In genomic region chr11:118380571-118380970, GRCh38 we compare ENCODE assay signal across 21 cellular contexts. TPM values are rescaled to one million over a fixed set of nuclear protein-coding genes. Genes with fewer than 3 reads are reported as not detected.
DNase-seq lines count a peak whose midpoint lies in the region; ATAC-seq and TF ChIP-seq lines count a peak whose summit lies in the region.
"Had no signal": no experiment of that assay in that cellular context is flagged by ENCODE, and none has a peak within 500 bp of the region (broad histone marks: within the 10 kb centered on the region; RNA-seq: fewer than 3 reads in every experiment).

No MANE protein-coding gene starts in this region.

- intact Hi-C loops in left ventricle myocardium superior (cut with micrococcal nuclease) (loop anchor here (5.0 kb wide), 1 partner anchor 112 kb away; no protein-coding TSS in a partner anchor), Right ventricle myocardium inferior (cut with DNase I) (no loop called here)

- H3K36me3 ChIP-seq in skeletal muscle tissue (ENCODE audit: control insufficient read depth in 3 of 3, insufficient read depth in 3 of 3, low read length in 3 of 3) (peaks cover 43 to 76% (median 75%) of the 10 kb centered on the region in 3 donors), tibial nerve (peaks cover 2 to 99% (median 22%) of the 10 kb centered on the region in 3 donors)

- TF ChIP-seq EP300 in tibial nerve (IDR thresholded peaks at IDR 0.05) = no peak

- peak; percentile 48 for ATAC-seq in left ventricle myocardium superior
- no peak for ATAC-seq in Right ventricle myocardium inferior
- ATAC-seq: GM12878 had no signal

- TF ChIP-seq CTCF in choroid plexus epithelial cell (conservative IDR thresholded peaks at IDR 0.05; ENCODE audit: low read depth, low read length) = no peak
- no peak for TF ChIP-seq CTCF in tibial nerve (IDR thresholded peaks at IDR 0.05)

- TF ChIP-seq POLR2A in tibial nerve (IDR thresholded peaks at IDR 0.05) = no peak

- H3K9me3 ChIP-seq in skeletal muscle tissue (ENCODE audit: control insufficient read depth in 3 of 3, low read length in 3 of 3) (no peaks in the 10 kb centered on the region), tibial nerve (no peaks in the 10 kb centered on the region)

- no peaks in the 10 kb centered on the region for H3K27me3 ChIP-seq in skeletal muscle tissue (ENCODE audit: control insufficient read depth in 3 of 3, insufficient read depth in 3 of 3, low read length in 3 of 3)
- H3K27me3 ChIP-seq in tibial nerve = no peaks in the 10 kb centered on the region

- H3K27ac ChIP-seq in skeletal muscle tissue (ENCODE audit: low read depth, low read length) (peak overlapping the region; percentile 76), tibial nerve (no peak overlapping the region)

- H3K4me1 ChIP-seq in skeletal muscle tissue (ENCODE audit: control insufficient read depth in 3 of 3, insufficient read depth in 3 of 3, low read length in 3 of 3) = peaks cover 10 to 15% (median 13%) of the 10 kb centered on the region in 3 donors
- H3K4me1 ChIP-seq in tibial nerve = no peaks in the 10 kb centered on the region

- no peak for DNase-seq in left ventricle myocardium superior
- DNase-seq in Right ventricle myocardium inferior (ENCODE audit: missing footprints) = no peak
- peak; percentile 51 for DNase-seq in choroid plexus epithelial cell (ENCODE audit: low read depth)
- DNase-seq in iris pigment epithelial cell (ENCODE audit: low read depth) = peak; percentile 81
- no peak for DNase-seq in HCEC 1CT
- DNase-seq in NCI-H1092 (lab: John Stamatoyannopoulos, UW) = no peak
- no peak for DNase-seq in tibial nerve (ENCODE audit: low spot score in 2 of 2)
- DNase-seq: C1 segment of cervical spinal cord, GDM1, Kasumi-1, NCI-H1105 treated with DMSO at 0.1 percent for 48 hours, NCI-H1694 treated with DMSO at 0.1 percent for 48 hours, NCI-H345, NCI-H526, RPMI8226 had no signal

- H3K4me3 ChIP-seq in choroid plexus epithelial cell (ENCODE audit: low read depth, low read length) (no peak overlapping the region), skeletal muscle tissue (ENCODE audit: low read length in 3 of 3) (no peak overlapping the region), tibial nerve (no peak overlapping the region)
- H3K4me3 ChIP-seq: GM12878 had no signal

- no peak overlapping the region for H3K9ac ChIP-seq in skeletal muscle tissue (ENCODE audit: low read depth in 1 of 3, low read length in 3 of 3)

RNA-seq across cellular contexts. Expression of gene ATP5MG, which starts 20.8 kb away (rescaled TPM):
- total RNA-seq in left ventricle myocardium superior (756 TPM), Right ventricle myocardium inferior (762 TPM), skeletal muscle tissue (79.9 TPM), tibial nerve (10 to 100 TPM; 22.4 to 51.5 (median 34.4) TPM)

RNA-seq across cellular contexts. Expression of gene UBE4A, which starts 21.2 kb away (rescaled TPM):
- total RNA-seq in left ventricle myocardium superior = 37.6 TPM
- 32.0 TPM for total RNA-seq in Right ventricle myocardium inferior
- 21.4 TPM for total RNA-seq in skeletal muscle tissue
- 10 to 100 TPM; 38.4 to 48.5 (median 41.4) TPM for total RNA-seq in tibial nerve

RNA-seq across cellular contexts. Expression of gene CD3G, which starts 36.4 kb away (rescaled TPM):
- 0.27 TPM for total RNA-seq in left ventricle myocardium superior
- total RNA-seq in Right ventricle myocardium inferior = 0.78 TPM
- under 0.01 TPM for total RNA-seq in skeletal muscle tissue
- total RNA-seq in tibial nerve = 1 to 10 TPM in 2 of 4 donors, under 1 TPM in 1, not detected in 1; 0.44 to 1.5 (median 1.4) TPM
- total RNA-seq: A673, H4, HT-29, SK-MEL-5 had no signal

RNA-seq across cellular contexts. Expression of gene CD3D, which starts 38.1 kb away (rescaled TPM):
- 1.6 TPM for total RNA-seq in left ventricle myocardium superior
- total RNA-seq in Right ventricle myocardium inferior = not detected
- total RNA-seq in skeletal muscle tissue = not detected
- 1 to 10 TPM in 1 of 4 donors, not detected in 3; 1.1 TPM for total RNA-seq in tibial nerve
- total RNA-seq: A673, H4, HT-29, SK-MEL-5 had no signal

RNA-seq across cellular contexts. Expression of gene KMT2A, which starts 55.7 kb away (rescaled TPM):
- 21.1 TPM for total RNA-seq in left ventricle myocardium superior
- total RNA-seq in Right ventricle myocardium inferior = 24.3 TPM
- total RNA-seq in skeletal muscle tissue = 20.4 TPM
- 100 to 1,000 TPM in 1 of 4 donors, 10 to 100 TPM in 3; 78.6 to 101 (median 86.8) TPM for total RNA-seq in tibial nerve

Comparison
In these comparisons a context has a peak if more than half of its experiments do, and no peak if none do; other contexts are left out.
1. DNase-seq: peak in choroid plexus epithelial cell (single experiment) and iris pigment epithelial cell (single experiment); none in left ventricle myocardium superior (single experiment), Right ventricle myocardium inferior (single experiment), HCEC 1CT (single experiment), NCI-H1092 (single experiment) and tibial nerve (0 of 2).